2 cellular contexts compared by ENCODE assay signal in genomic region chr3:52203701-52204100, GRCh38.
TF ChIP-seq lines count a peak whose summit lies in the region.

No MANE protein-coding gene starts in this region.

TF ChIP-seq in liver, 16 proteins besides CTCF, POLR2A, EP300 and RAD21:
- no peak for TF ChIP-seq YY1 (IDR thresholded peaks at IDR 0.05)
- no peak for TF ChIP-seq FOXA2 (IDR thresholded peaks at IDR 0.05)
- TF ChIP-seq REST (IDR thresholded peaks at IDR 0.05), result no peak
- no peak for TF ChIP-seq SP1 (IDR thresholded peaks at IDR 0.05)
- TF ChIP-seq ZBTB33 (IDR thresholded peaks at IDR 0.05), result no peak
- no peak for TF ChIP-seq HNF4G (IDR thresholded peaks at IDR 0.05)
- no peak for TF ChIP-seq GABPA (IDR thresholded peaks at IDR 0.05 in 1 of 2, conservative IDR thresholded peaks at IDR 0.05 in 1 of 2)
- TF ChIP-seq TAF1 (conservative IDR thresholded peaks at IDR 0.05), result no peak
- TF ChIP-seq, protein P1, sequence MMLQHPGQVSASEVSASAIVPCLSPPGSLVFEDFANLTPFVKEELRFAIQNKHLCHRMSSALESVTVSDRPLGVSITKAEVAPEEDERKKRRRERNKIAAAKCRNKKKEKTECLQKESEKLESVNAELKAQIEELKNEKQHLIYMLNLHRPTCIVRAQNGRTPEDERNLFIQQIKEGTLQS (IDR thresholded peaks at IDR 0.05), result no peak
- TF ChIP-seq JUND (IDR thresholded peaks at IDR 0.05), result no peak
- no peak for TF ChIP-seq FOXA1 (IDR thresholded peaks at IDR 0.05)
- TF ChIP-seq HNF4A (conservative IDR thresholded peaks at IDR 0.05), result no peak
- TF ChIP-seq RXRA (IDR thresholded peaks at IDR 0.05), result no peak
- TF ChIP-seq NR2F2 (IDR thresholded peaks at IDR 0.05), result no peak
- no peak for TF ChIP-seq EGR1 (IDR thresholded peaks at IDR 0.05; ENCODE audit: low read depth in 2 of 2)
- TF ChIP-seq, protein P2, sequence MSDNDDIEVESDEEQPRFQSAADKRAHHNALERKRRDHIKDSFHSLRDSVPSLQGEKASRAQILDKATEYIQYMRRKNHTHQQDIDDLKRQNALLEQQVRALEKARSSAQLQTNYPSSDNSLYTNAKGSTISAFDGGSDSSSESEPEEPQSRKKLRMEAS (IDR thresholded peaks at IDR 0.05), result no peak

TF ChIP-seq in HepG2, 621 proteins besides CTCF, POLR2A, EP300 and RAD21:
- TF ChIP-seq KMT2A (CRISPR knock-in tag; IDR thresholded peaks at IDR 0.05), result no peak
- TF ChIP-seq ZNF281 (CRISPR knock-in tag; IDR thresholded peaks at IDR 0.05; ENCODE audit: borderline replicate concordance), result no peak
- no peak for TF ChIP-seq PPARG (CRISPR knock-in tag; conservative IDR thresholded peaks at IDR 0.05)
- no peak for TF ChIP-seq KLF15 (CRISPR knock-in tag; IDR thresholded peaks at IDR 0.05; ENCODE audit: borderline replicate concordance)
- TF ChIP-seq, protein P3, sequence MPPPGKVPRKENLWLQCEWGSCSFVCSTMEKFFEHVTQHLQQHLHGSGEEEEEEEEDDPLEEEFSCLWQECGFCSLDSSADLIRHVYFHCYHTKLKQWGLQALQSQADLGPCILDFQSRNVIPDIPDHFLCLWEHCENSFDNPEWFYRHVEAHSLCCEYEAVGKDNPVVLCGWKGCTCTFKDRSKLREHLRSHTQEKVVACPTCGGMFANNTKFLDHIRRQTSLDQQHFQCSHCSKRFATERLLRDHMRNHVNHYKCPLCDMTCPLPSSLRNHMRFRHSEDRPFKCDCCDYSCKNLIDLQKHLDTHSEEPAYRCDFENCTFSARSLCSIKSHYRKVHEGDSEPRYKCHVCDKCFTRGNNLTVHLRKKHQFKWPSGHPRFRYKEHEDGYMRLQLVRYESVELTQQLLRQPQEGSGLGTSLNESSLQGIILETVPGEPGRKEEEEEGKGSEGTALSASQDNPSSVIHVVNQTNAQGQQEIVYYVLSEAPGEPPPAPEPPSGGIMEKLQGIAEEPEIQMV (CRISPR knock-in tag; IDR thresholded peaks at IDR 0.05; ENCODE audit: low read depth), result no peak
- no peak for TF ChIP-seq NFRKB (IDR thresholded peaks at IDR 0.05)
- TF ChIP-seq U2AF2 (IDR thresholded peaks at IDR 0.05; ENCODE audit: low read depth, low read length), result no peak
- no peak for TF ChIP-seq MAFK (conservative IDR thresholded peaks at IDR 0.05 in 1 of 2, IDR thresholded peaks at IDR 0.05 in 1 of 2; ENCODE audit: low read length in 2 of 2)
- no peak for TF ChIP-seq NBN (conservative IDR thresholded peaks at IDR 0.05)
- TF ChIP-seq ZNF354B (CRISPR knock-in tag; IDR thresholded peaks at IDR 0.05), result no peak
- TF ChIP-seq NFIB (CRISPR knock-in tag; IDR thresholded peaks at IDR 0.05; ENCODE audit: borderline replicate concordance), result no peak
- TF ChIP-seq TBX3 (IDR thresholded peaks at IDR 0.05; ENCODE audit: borderline replicate concordance), result no peak
TF ChIP-seq in HepG2: peak in this region for 0.
